ENCODE assay signal across 8 cellular contexts in genomic region chr2:182426915-182427233, GRCh38. TPM values are rescaled to one million over a fixed set of nuclear protein-coding genes. Genes with fewer than 3 reads are reported as not detected.
A peak's percentile ranks its signal among the peaks of the same experiment; 100 is the strongest.
DNase-seq lines count a peak whose midpoint lies in the region; ATAC-seq and TF ChIP-seq lines count a peak whose summit lies in the region.

Gene PDE1A (minus strand): TSS chr2:182427036.

- ATAC-seq in IMR-90 (ENCODE audit: low read depth) (peak; percentile 73), GM18517 (IDR thresholded peaks at IDR 0.05; ENCODE audit: unreplicated experiment) (no peak), GM21526 (IDR thresholded peaks at IDR 0.05; ENCODE audit: low FRiP score, unreplicated experiment) (no peak)

- H3K9me3 ChIP-seq in IMR-90 (ENCODE audit: control insufficient read depth, insufficient read depth, low read length): no peaks in the 10 kb centered on the region
- H3K9me3 ChIP-seq in subcutaneous abdominal adipose tissue (ENCODE audit: control insufficient read depth in 5 of 5, low read length in 5 of 5): no peaks in the 10 kb centered on the region
- no peaks in the 10 kb centered on the region for H3K9me3 ChIP-seq in CD4-positive, alpha-beta memory T cell (ENCODE audit: control insufficient read depth in 1 of 2, low read length in 2 of 2)

- H3K56ac ChIP-seq in IMR-90 (ENCODE audit: extremely low read depth, insufficient read depth, low read length): 0 out of 2 replicates have a peak within 1 kb of the TSS, but pooled peaks have one; percentile 19

- H2BK120ac ChIP-seq in IMR-90 (ENCODE audit: low read depth, low read length): no peak within 1 kb of the TSS; the same call in 1 of the 2 replicates

- H3K4me1 ChIP-seq in IMR-90 (ENCODE audit: control insufficient read depth, insufficient read depth, low read length) (peaks cover 6% of the 10 kb centered on the region), subcutaneous abdominal adipose tissue (ENCODE audit: control insufficient read depth in 5 of 5, insufficient read depth in 5 of 5, low read length in 5 of 5) (peaks cover 0 to 14% (median 10%) of the 10 kb centered on the region in 5 donors)
- H3K4me1 ChIP-seq in CD4-positive, alpha-beta memory T cell (ENCODE audit: insufficient read depth, low read length): no peaks in the 10 kb centered on the region

- H3K4me2 ChIP-seq in IMR-90 (ENCODE audit: low read depth, low read length): peak within 1 kb of the TSS; percentile 84

- POLR2A ChIA-PET in IMR-90 (lab: Charles Lee; ENCODE audit: unreplicated experiment): no interaction called here
- POLR2A ChIA-PET in CD4-positive, alpha-beta memory T cell (lab: Charles Lee; ENCODE audit: partially characterized antibody): interaction anchor here (1.1 kb wide), 1 partner anchor 876 kb away, joined by 3 read pairs; no protein-coding TSS in a partner anchor

- H2BK20ac ChIP-seq in IMR-90 (ENCODE audit: low read depth, low read length): no peak within 1 kb of the TSS

- no peak within 1 kb of the TSS for H3K23ac ChIP-seq in IMR-90 (ENCODE audit: low read depth, low read length)

- TF ChIP-seq CTCF in IMR-90 (conservative IDR thresholded peaks at IDR 0.05; ENCODE audit: low read depth, low read length) (no peak), endothelial cell (IDR thresholded peaks at IDR 0.05; ENCODE audit: unreplicated experiment) (no peak), mesothelial cell of epicardium (IDR thresholded peaks at IDR 0.05; ENCODE audit: unreplicated experiment) (no peak)

- H3K9ac ChIP-seq in IMR-90 (ENCODE audit: low read depth, low read length) (peak within 1 kb of the TSS; percentile 7; the same call in 1 of the 2 replicates), subcutaneous abdominal adipose tissue (ENCODE audit: low read length in 5 of 5) (peak within 1 kb of the TSS; percentile 2 to 62 (median 46))

- dilution Hi-C loops in IMR-90 (cut with HindIII; ENCODE audit: low sequenced_read_pairs, unreplicated experiment): no loop called here

- no peak for TF ChIP-seq RAD21 in IMR-90 (IDR thresholded peaks at IDR 0.05; ENCODE audit: low read length)

- H3K36me3 ChIP-seq in IMR-90 (ENCODE audit: control insufficient read depth, insufficient read depth, low read length) (no peaks in the 10 kb centered on the region), subcutaneous abdominal adipose tissue (ENCODE audit: control insufficient read depth in 5 of 5, insufficient read depth in 5 of 5, low read length in 5 of 5) (no peaks in the 10 kb centered on the region)
- H3K36me3 ChIP-seq in CD4-positive, alpha-beta memory T cell (ENCODE audit: insufficient read depth, low read length): no peaks in the 10 kb centered on the region

- no peak within 1 kb of the TSS for H2BK5ac ChIP-seq in IMR-90 (ENCODE audit: low read depth, low read length, poor library complexity, severe bottlenecking)

- no peak within 1 kb of the TSS; the same call in 1 of the 2 replicates for H3K4ac ChIP-seq in IMR-90 (ENCODE audit: low read depth, low read length)

- H3K27ac ChIP-seq in IMR-90 (ENCODE audit: insufficient read depth, low read length) (peak within 1 kb of the TSS; percentile 61; the same call in 1 of the 2 replicates), subcutaneous abdominal adipose tissue (ENCODE audit: low read depth, low read length) (no peak within 1 kb of the TSS)
- H3K27ac ChIP-seq in CD4-positive, alpha-beta memory T cell (ENCODE audit: low read depth, low read length): no peak within 1 kb of the TSS

- H3K4me1 Mint-ChIP-seq in endothelial cell (ENCODE audit: unreplicated experiment) (peaks cover 13% of the 10 kb centered on the region), mesothelial cell of epicardium (peaks cover 25% of the 10 kb centered on the region)
- H3K4me1 Mint-ChIP-seq in CD4-positive, alpha-beta memory T cell: no peaks in the 10 kb centered on the region

- H3K9me3 Mint-ChIP-seq in endothelial cell (ENCODE audit: unreplicated experiment): no peaks in the 10 kb centered on the region
- peaks cover 4% of the 10 kb centered on the region for H3K9me3 Mint-ChIP-seq in mesothelial cell of epicardium
- H3K9me3 Mint-ChIP-seq in CD4-positive, alpha-beta memory T cell: peaks cover 0 to 7% (median 0%) of the 10 kb centered on the region in 8 donors

- H4K5ac ChIP-seq in IMR-90 (ENCODE audit: low read depth, low read length): peak within 1 kb of the TSS; percentile 86

- intact Hi-C loops in IMR-90 (cut with micrococcal nuclease): loop anchor here (5.0 to 10.0 kb wide), 3 partner anchors 110 to 232 kb away; no protein-coding TSS in a partner anchor
- intact Hi-C loops in CD4-positive, alpha-beta memory T cell (cut with micrococcal nuclease): no loop called here

- DNase-seq in IMR-90: no peak
- DNase-seq in endothelial cell (ENCODE audit: low spot score): no peak
- no peak for DNase-seq in mesothelial cell of epicardium (ENCODE audit: low spot score in 2 of 2, unreplicated experiment in 2 of 2)
- DNase-seq in CD4-positive, alpha-beta memory T cell: no peak
- DNase-seq in NAMALWA (ENCODE audit: low spot score): no peak

- H3K27me3 ChIP-seq in IMR-90 (ENCODE audit: control insufficient read depth, insufficient read depth, low read length) (no peaks in the 10 kb centered on the region), subcutaneous abdominal adipose tissue (ENCODE audit: control insufficient read depth in 5 of 5, insufficient read depth in 4 of 5, low read length in 5 of 5) (no peaks in the 10 kb centered on the region)
- H3K27me3 ChIP-seq in CD4-positive, alpha-beta memory T cell (ENCODE audit: insufficient read depth, low read length): no peaks in the 10 kb centered on the region

- H2AK5ac ChIP-seq in IMR-90 (ENCODE audit: low read depth, low read length): no peak within 1 kb of the TSS

- H3K27me3 Mint-ChIP-seq in endothelial cell (ENCODE audit: unreplicated experiment) (no peaks in the 10 kb centered on the region), mesothelial cell of epicardium (ENCODE audit: low read depth) (no peaks in the 10 kb centered on the region)
- H3K27me3 Mint-ChIP-seq in CD4-positive, alpha-beta memory T cell: peaks cover 0 to 1% of the 10 kb centered on the region in 2 donors

- no peak within 1 kb of the TSS for H2AK9ac ChIP-seq in IMR-90 (replicated peaks; ENCODE audit: low read depth, low read length, poor library complexity)

- no peaks in the 10 kb centered on the region for H4K20me1 ChIP-seq in IMR-90 (ENCODE audit: insufficient read depth, low read length)

- H3K27ac Mint-ChIP-seq in endothelial cell (ENCODE audit: unreplicated experiment): peak within 1 kb of the TSS; percentile 86
- peak within 1 kb of the TSS; percentile 37 for H3K27ac Mint-ChIP-seq in mesothelial cell of epicardium
- H3K27ac Mint-ChIP-seq in CD4-positive, alpha-beta memory T cell: no peak within 1 kb of the TSS

- H2AFZ ChIP-seq in IMR-90 (replicated peaks; ENCODE audit: low read length, poor library complexity): peak within 1 kb of the TSS; percentile 62

- H3K4me3 ChIP-seq in IMR-90 (ENCODE audit: insufficient read depth, low read depth, low read length): peak within 1 kb of the TSS; percentile 20; the same call in 1 of the 2 replicates
- peak within 1 kb of the TSS; percentile 59 to 73 (median 65) for H3K4me3 ChIP-seq in subcutaneous abdominal adipose tissue (ENCODE audit: low read depth in 1 of 5, low read length in 5 of 5)
- no peak within 1 kb of the TSS for H3K4me3 ChIP-seq in CD4-positive, alpha-beta memory T cell (ENCODE audit: low read length in 2 of 2)

- CTCF ChIA-PET in IMR-90 (lab: Yijun Ruan, JAX): interaction anchor here (0.9 to 1.1 kb wide), 3 partner anchors 9 to 184 kb away, joined by 3 read pairs; no protein-coding TSS in a partner anchor
- CTCF ChIA-PET in CD4-positive, alpha-beta memory T cell (lab: Charles Lee; ENCODE audit: partially characterized antibody): no interaction called here

- TF ChIP-seq POLR2A in IMR-90 (IDR thresholded peaks at IDR 0.05; ENCODE audit: low read depth, low read length): no peak

- BruUV-seq in IMR-90 (replicated peaks; lab: Mats Ljungman, UMichigan): no TSS peak

- H3K9me1 ChIP-seq in IMR-90 (ENCODE audit: insufficient read depth, low read length): no peaks in the 10 kb centered on the region

- H2BK15ac ChIP-seq in IMR-90 (ENCODE audit: low read depth, low read length): no peak within 1 kb of the TSS

- peak within 1 kb of the TSS; percentile 95 for H3K18ac ChIP-seq in IMR-90 (ENCODE audit: low read depth, low read length)

- H3K4me3 Mint-ChIP-seq in endothelial cell (ENCODE audit: unreplicated experiment): no peak within 1 kb of the TSS
- H3K4me3 Mint-ChIP-seq in mesothelial cell of epicardium: peak within 1 kb of the TSS; percentile 9
- H3K4me3 Mint-ChIP-seq in CD4-positive, alpha-beta memory T cell: no peak within 1 kb of the TSS

- no peaks in the 10 kb centered on the region for H3K79me1 ChIP-seq in IMR-90 (ENCODE audit: low read depth in 1 of 2, low read length in 2 of 2)

- H3K36me3 Mint-ChIP-seq in endothelial cell (ENCODE audit: low read depth, unreplicated experiment) (no peaks in the 10 kb centered on the region), mesothelial cell of epicardium (peaks cover 3% of the 10 kb centered on the region)
- no peaks in the 10 kb centered on the region for H3K36me3 Mint-ChIP-seq in CD4-positive, alpha-beta memory T cell

- no peak within 1 kb of the TSS for H4K91ac ChIP-seq in IMR-90 (ENCODE audit: insufficient read depth, low read depth, low read length)

- H3K14ac ChIP-seq in IMR-90 (replicated peaks; ENCODE audit: low read depth, low read length): no peak within 1 kb of the TSS

- H4K8ac ChIP-seq in IMR-90 (ENCODE audit: low read depth in 2 of 2, low read length in 2 of 2): peak within 1 kb of the TSS in 1 of 2 experiments; percentile 39; a peak in 2 of 4 replicates

- in situ Hi-C loops in IMR-90 (cut with MboI; ENCODE audit: low sequenced_read_pairs): no loop called here

- no CpG with 5 or more reads among the region's 3 CpGs for WGBS in IMR-90 (ENCODE audit: extremely low coverage in 2 of 2, insufficient read length in 1 of 2), 2 experiments

TF ChIP-seq in IMR-90, 13 proteins besides CTCF, POLR2A, EP300 and RAD21:
- no peak for TF ChIP-seq ELK1 (IDR thresholded peaks at IDR 0.05; ENCODE audit: borderline replicate concordance, low read depth, low read length)
- TF ChIP-seq SMC3 (IDR thresholded peaks at IDR 0.05; ENCODE audit: low read depth, low read length): no peak
TF ChIP-seq in IMR-90: peak in this region for 0.

RNA-seq across cellular contexts. Expression of gene PDE1A, which starts in this region (rescaled TPM):
- total RNA-seq in IMR-90 (2012; rRNA removed) (0.83 and 0.90 TPM in 2 replicates), endothelial cell (ENCODE audit: unreplicated experiment) (21.6 TPM), mesothelial cell of epicardium (1.2 to 1.9 TPM (median 1.6 TPM) in 3 replicates)
- polyA plus RNA-seq in IMR-90 (2012; rRNA removed): 0.24 and 0.26 TPM in 2 replicates
- polyA plus RNA-seq in IMR-90 (2012; cell fraction: cytosol; rRNA removed): 0.04 and 0.12 TPM in 2 replicates
- polyA plus RNA-seq in IMR-90 (2012; cell fraction: nucleus; rRNA removed; ENCODE audit: low replicate concordance): 0.05 and 0.34 TPM in 2 replicates
- total RNA-seq in CD4-positive, alpha-beta memory T cell: not detected
- polyA plus RNA-seq in CD4-positive, alpha-beta memory T cell: not detected

Comparison
In these comparisons a context has a peak if more than half of its experiments do, and no peak if none do; other contexts are left out.
1. Peak in ATAC-seq, H3K4me3 ChIP-seq, H3K27ac ChIP-seq, H3K9ac ChIP-seq and H3K4me2 ChIP-seq in IMR-90; RNA of the gene not detected or under 1 TPM.
2. H3K4me3 ChIP-seq: peak in subcutaneous abdominal adipose tissue (5 of 5); none in CD4-positive, alpha-beta memory T cell (0 of 2).
3. H3K27ac Mint-ChIP-seq: peak in endothelial cell (single experiment) and mesothelial cell of epicardium (single experiment); none in CD4-positive, alpha-beta memory T cell (0 of 7).